2 cellular contexts compared by ENCODE assay signal in the genomic region with DNA sequence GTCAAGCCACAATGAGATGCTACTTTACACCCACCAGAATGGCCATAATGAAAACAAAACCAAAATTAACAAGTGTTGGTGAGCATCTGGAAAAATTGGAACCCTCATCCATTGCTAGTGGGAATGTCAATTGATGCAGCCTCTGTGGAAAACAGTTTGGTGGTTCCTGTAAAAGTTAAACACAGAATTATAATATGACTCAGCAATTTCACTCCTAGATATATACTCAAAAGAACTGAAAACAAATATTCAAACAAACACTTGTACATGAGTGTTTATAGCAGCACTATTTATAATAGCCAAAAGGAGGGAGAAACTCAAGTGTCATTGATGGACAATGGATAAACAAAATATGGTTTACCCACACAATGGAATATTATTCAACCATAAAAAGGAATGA.
TF ChIP-seq lines count a peak whose summit lies in the region.

No MANE protein-coding gene starts in this region.

TF ChIP-seq in K562, 482 proteins besides CTCF, POLR2A, EP300 and RAD21 (continued from another document):
- TF ChIP-seq ZKSCAN8 (CRISPR knock-in tag; IDR thresholded peaks at IDR 0.05): no peak
- TF ChIP-seq NFE2L1 (tag; IDR thresholded peaks at IDR 0.05; ENCODE audit: borderline replicate concordance, low read depth): peak; percentile 79
- TF ChIP-seq, protein P1, sequence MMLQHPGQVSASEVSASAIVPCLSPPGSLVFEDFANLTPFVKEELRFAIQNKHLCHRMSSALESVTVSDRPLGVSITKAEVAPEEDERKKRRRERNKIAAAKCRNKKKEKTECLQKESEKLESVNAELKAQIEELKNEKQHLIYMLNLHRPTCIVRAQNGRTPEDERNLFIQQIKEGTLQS (IDR thresholded peaks at IDR 0.05): no peak
- TF ChIP-seq, protein P1 (CRISPR knock-in tag; conservative IDR thresholded peaks at IDR 0.05): no peak
- TF ChIP-seq ARID2 (IDR thresholded peaks at IDR 0.05): no peak
- no peak for TF ChIP-seq SMAD2 (IDR thresholded peaks at IDR 0.05; ENCODE audit: low read depth, low read length)
- peak; percentile 96 for TF ChIP-seq ZNF316 (IDR thresholded peaks at IDR 0.05)
- 0 out of 2 replicates have a peak, but pooled peaks have one; percentile 17 for TF ChIP-seq SMARCA4 (IDR thresholded peaks at IDR 0.05)
- TF ChIP-seq C11orf30 (IDR thresholded peaks at IDR 0.05; ENCODE audit: low read depth): peak; percentile 94
- peak; percentile 94 for TF ChIP-seq MAFF (IDR thresholded peaks at IDR 0.05; ENCODE audit: low read length)
- TF ChIP-seq NFE2 (IDR thresholded peaks at IDR 0.05; ENCODE audit: low read depth): peak; percentile 83
- TF ChIP-seq, protein P2, sequence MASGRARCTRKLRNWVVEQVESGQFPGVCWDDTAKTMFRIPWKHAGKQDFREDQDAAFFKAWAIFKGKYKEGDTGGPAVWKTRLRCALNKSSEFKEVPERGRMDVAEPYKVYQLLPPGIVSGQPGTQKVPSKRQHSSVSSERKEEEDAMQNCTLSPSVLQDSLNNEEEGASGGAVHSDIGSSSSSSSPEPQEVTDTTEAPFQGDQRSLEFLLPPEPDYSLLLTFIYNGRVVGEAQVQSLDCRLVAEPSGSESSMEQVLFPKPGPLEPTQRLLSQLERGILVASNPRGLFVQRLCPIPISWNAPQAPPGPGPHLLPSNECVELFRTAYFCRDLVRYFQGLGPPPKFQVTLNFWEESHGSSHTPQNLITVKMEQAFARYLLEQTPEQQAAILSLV (tag; IDR thresholded peaks at IDR 0.05): no peak
- TF ChIP-seq, protein P3, sequence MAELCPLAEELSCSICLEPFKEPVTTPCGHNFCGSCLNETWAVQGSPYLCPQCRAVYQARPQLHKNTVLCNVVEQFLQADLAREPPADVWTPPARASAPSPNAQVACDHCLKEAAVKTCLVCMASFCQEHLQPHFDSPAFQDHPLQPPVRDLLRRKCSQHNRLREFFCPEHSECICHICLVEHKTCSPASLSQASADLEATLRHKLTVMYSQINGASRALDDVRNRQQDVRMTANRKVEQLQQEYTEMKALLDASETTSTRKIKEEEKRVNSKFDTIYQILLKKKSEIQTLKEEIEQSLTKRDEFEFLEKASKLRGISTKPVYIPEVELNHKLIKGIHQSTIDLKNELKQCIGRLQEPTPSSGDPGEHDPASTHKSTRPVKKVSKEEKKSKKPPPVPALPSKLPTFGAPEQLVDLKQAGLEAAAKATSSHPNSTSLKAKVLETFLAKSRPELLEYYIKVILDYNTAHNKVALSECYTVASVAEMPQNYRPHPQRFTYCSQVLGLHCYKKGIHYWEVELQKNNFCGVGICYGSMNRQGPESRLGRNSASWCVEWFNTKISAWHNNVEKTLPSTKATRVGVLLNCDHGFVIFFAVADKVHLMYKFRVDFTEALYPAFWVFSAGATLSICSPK (IDR thresholded peaks at IDR 0.05; ENCODE audit: borderline replicate concordance): no peak
- TF ChIP-seq POU5F1 (IDR thresholded peaks at IDR 0.05; ENCODE audit: borderline replicate concordance, low read depth, low read length, partially characterized antibody): no peak

TF ChIP-seq in HEK293T, 16 proteins besides CTCF, POLR2A, EP300 and RAD21 (continued from another document):
- TF ChIP-seq, protein P4, sequence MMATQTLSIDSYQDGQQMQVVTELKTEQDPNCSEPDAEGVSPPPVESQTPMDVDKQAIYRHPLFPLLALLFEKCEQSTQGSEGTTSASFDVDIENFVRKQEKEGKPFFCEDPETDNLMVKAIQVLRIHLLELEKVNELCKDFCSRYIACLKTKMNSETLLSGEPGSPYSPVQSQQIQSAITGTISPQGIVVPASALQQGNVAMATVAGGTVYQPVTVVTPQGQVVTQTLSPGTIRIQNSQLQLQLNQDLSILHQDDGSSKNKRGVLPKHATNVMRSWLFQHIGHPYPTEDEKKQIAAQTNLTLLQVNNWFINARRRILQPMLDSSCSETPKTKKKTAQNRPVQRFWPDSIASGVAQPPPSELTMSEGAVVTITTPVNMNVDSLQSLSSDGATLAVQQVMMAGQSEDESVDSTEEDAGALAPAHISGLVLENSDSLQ (IDR thresholded peaks at IDR 0.05): no peak
- TF ChIP-seq BHLHE40 (IDR thresholded peaks at IDR 0.05; ENCODE audit: borderline replicate concordance) (no peak), LEF1 (IDR thresholded peaks at IDR 0.05; ENCODE audit: borderline replicate concordance) (no peak), TARDBP (IDR thresholded peaks at IDR 0.05) (no peak)
